16 cellular contexts compared by ENCODE assay signal in genomic region chr7:25318077-25318476, GRCh38.
DNase-seq lines count a peak whose midpoint lies in the region; ATAC-seq, FAIRE-seq and TF ChIP-seq lines count a peak whose summit lies in the region.
"Had no signal": no experiment of that assay in that cellular context is flagged by ENCODE, and none has a peak within 500 bp of the region (broad histone marks: within the 10 kb centered on the region; RNA-seq: fewer than 3 reads in every experiment).

No MANE protein-coding gene starts in this region.

- H3K9me3 Mint-ChIP-seq in activated naive CD8-positive, alpha-beta T cell treated with anti-CD3 and anti-CD28 coated beads, Interleukin-2, amount 50 U/mL, for 24 hours, result no peaks in the 10 kb centered on the region

- H3K36me3 Mint-ChIP-seq in activated naive CD8-positive, alpha-beta T cell treated with anti-CD3 and anti-CD28 coated beads, Interleukin-2, amount 50 U/mL, for 24 hours (ENCODE audit: low read depth), result no peaks in the 10 kb centered on the region

- H3K4me2 ChIP-seq in OCI-LY7 (ENCODE audit: low read length) (no peak overlapping the region), hepatocyte (no peak overlapping the region)
- H3K4me2 ChIP-seq: BLaER1 had no signal

- H3K4me1 ChIP-seq in OCI-LY7 (ENCODE audit: insufficient read depth, low read length, poor library complexity, severe bottlenecking), result no peaks in the 10 kb centered on the region
- H3K4me1 ChIP-seq in hepatocyte (ENCODE audit: insufficient read depth), result peaks cover 16% of the 10 kb centered on the region
- H3K4me1 ChIP-seq: BLaER1 had no signal

- H3K27ac Mint-ChIP-seq in activated naive CD8-positive, alpha-beta T cell treated with anti-CD3 and anti-CD28 coated beads, Interleukin-2, amount 50 U/mL, for 24 hours, result no peak overlapping the region

- H3K4me3 ChIP-seq in LNCaP clone FGC (ENCODE audit: low read depth, low read length) (no peak overlapping the region), OCI-LY7 (ENCODE audit: low read depth, low read length, poor library complexity, severe bottlenecking) (no peak overlapping the region), hepatocyte (no peak overlapping the region)
- H3K4me3 ChIP-seq: BLaER1 had no signal

- H2AFZ ChIP-seq in OCI-LY7 (ENCODE audit: low read length) (no peak overlapping the region), hepatocyte (no peak overlapping the region)

- CTCF ChIA-PET in OCI-LY7 (lab: Charles Lee; ENCODE audit: unreplicated experiment), result no interaction called here

- H3K9me2 ChIP-seq in OCI-LY7 (ENCODE audit: insufficient read depth, low read length) (no peaks in the 10 kb centered on the region), hepatocyte (replicated peaks; ENCODE audit: insufficient read depth) (no peaks in the 10 kb centered on the region)

- H3K27me3 Mint-ChIP-seq in activated naive CD8-positive, alpha-beta T cell treated with anti-CD3 and anti-CD28 coated beads, Interleukin-2, amount 50 U/mL, for 24 hours, result peaks cover 2% of the 10 kb centered on the region

- no TSS peak for BruUV-seq in OCI-LY7 (replicated peaks; lab: Mats Ljungman, UMichigan)

- WGBS in hepatocyte (ENCODE audit: low lambda C conversion rate, missing lambda C conversion rate), result 100% methylated on average over 1 of the region's 1 CpG

- intact Hi-C loops in OCI-LY7 (cut with micrococcal nuclease; ENCODE audit: unreplicated experiment), result no loop called here

- peak; percentile 23; the same call in 1 of the 2 replicates for TF ChIP-seq CTCF in LNCaP clone FGC (IDR thresholded peaks at IDR 0.05; ENCODE audit: control insufficient read depth, extremely low read depth, insufficient read depth)
- 0 out of 2 replicates have a peak, but pooled peaks have one; percentile 26 for TF ChIP-seq CTCF in OCI-LY7 (conservative IDR thresholded peaks at IDR 0.05; ENCODE audit: low read length)
- peak; percentile 15 for TF ChIP-seq CTCF in hepatocyte (IDR thresholded peaks at IDR 0.05; ENCODE audit: poor library complexity)

- H3K9me3 ChIP-seq in OCI-LY7 (ENCODE audit: low read length) (no peaks in the 10 kb centered on the region), hepatocyte (ENCODE audit: low read depth) (no peaks in the 10 kb centered on the region)
- H3K9me3 ChIP-seq: BLaER1 had no signal

- no peak for DNase-seq in LNCaP clone FGC (ENCODE audit: low read depth)
- DNase-seq in OCI-LY7 (ENCODE audit: low spot score), result no peak
- no peak for DNase-seq in hepatocyte (ENCODE audit: low spot score)
- no peak for DNase-seq in activated naive CD8-positive, alpha-beta T cell treated with anti-CD3 and anti-CD28 coated beads, Interleukin-2, amount 50 U/mL, for 24 hours
- no peak for DNase-seq in SIG-M5 (lab: John Stamatoyannopoulos, UW)
- DNase-seq in amniotic stem cell (lab: John Stamatoyannopoulos, UW), result no peak
- DNase-seq: HCEC 1CT, KG1, NCI-H146, NCI-H2107, NCI-H446, NCI-H748 treated with DMSO at 0.1 percent for 48 hours, T-helper 2 cell had no signal

- H3K36me3 ChIP-seq in OCI-LY7 (ENCODE audit: insufficient read depth, low read length) (no peaks in the 10 kb centered on the region), hepatocyte (replicated peaks; ENCODE audit: insufficient read depth, low read depth) (no peaks in the 10 kb centered on the region)
- H3K36me3 ChIP-seq: BLaER1 had no signal

- POLR2A ChIA-PET in OCI-LY7 (lab: Charles Lee), result no interaction called here

- no peak for ATAC-seq in activated naive CD8-positive, alpha-beta T cell treated with anti-CD3 and anti-CD28 coated beads, Interleukin-2, amount 50 U/mL, for 24 hours
- no peak for ATAC-seq in HG02588 (IDR thresholded peaks at IDR 0.05; ENCODE audit: unreplicated experiment)

- H3K27ac ChIP-seq in OCI-LY7 (ENCODE audit: low read depth, low read length, poor library complexity, severe bottlenecking) (no peak overlapping the region), hepatocyte (no peak overlapping the region)
- H3K27ac ChIP-seq: BLaER1 had no signal

- FAIRE-seq in G401.6 (lab: Jason Lieb, UNC), result peak; percentile 94

- no peaks in the 10 kb centered on the region for H3K27me3 ChIP-seq in hepatocyte
- H3K27me3 ChIP-seq: BLaER1 had no signal

- H4K20me1 ChIP-seq in OCI-LY7 (ENCODE audit: insufficient read depth, low read length), result no peaks in the 10 kb centered on the region
- no peaks in the 10 kb centered on the region for H4K20me1 ChIP-seq in hepatocyte (ENCODE audit: insufficient read depth, poor library complexity, severe bottlenecking)
- H4K20me1 ChIP-seq: BLaER1 had no signal

- H3K4me3 Mint-ChIP-seq in activated naive CD8-positive, alpha-beta T cell treated with anti-CD3 and anti-CD28 coated beads, Interleukin-2, amount 50 U/mL, for 24 hours, result no peak overlapping the region

- H3K4me1 Mint-ChIP-seq in activated naive CD8-positive, alpha-beta T cell treated with anti-CD3 and anti-CD28 coated beads, Interleukin-2, amount 50 U/mL, for 24 hours, result no peaks in the 10 kb centered on the region

- H3K79me2 ChIP-seq in OCI-LY7 (ENCODE audit: insufficient read depth, low read depth, low read length), result no peaks in the 10 kb centered on the region
- H3K79me2 ChIP-seq in hepatocyte, result no peaks in the 10 kb centered on the region
